In genomic region chr2:99609851-99610381, GRCh38 we compare ENCODE assay signal across 26 cellular contexts.
DNase-seq lines count a peak whose midpoint lies in the region; ATAC-seq, FAIRE-seq and TF ChIP-seq lines count a peak whose summit lies in the region.
"Had no signal": no experiment of that assay in that cellular context is flagged by ENCODE, and none has a peak within 500 bp of the region (broad histone marks: within the 10 kb centered on the region; RNA-seq: fewer than 3 reads in every experiment).

No MANE protein-coding gene starts in this region.

- peaks cover 0 to 13% of the 10 kb centered on the region in 2 experiments; a peak in 3 of 5 replicates for H3K4me1 ChIP-seq in K562 (replicated peaks in 1 of 2; ENCODE audit: control insufficient read depth in 2 of 2, insufficient read depth in 2 of 2, low read length in 2 of 2)
- H3K4me1 ChIP-seq: Peyer's patch had no signal

- H3K27me3 ChIP-seq in K562 (ENCODE audit: control insufficient read depth in 2 of 2, insufficient read depth in 2 of 2, low read length in 2 of 2), result no peaks in the 10 kb centered on the region
- H3K27me3 ChIP-seq: Peyer's patch had no signal

- H3K36me3 Mint-ChIP-seq in memory B cell, result peaks cover 8% of the 10 kb centered on the region
- H3K36me3 Mint-ChIP-seq in stimulated activated naive B cell treated with anti-CD40 and anti-IgM and Interleukin-4, amounts not matched to agents 10 μg/mL and 1 μg/mL and 100 μg/mL, for 72 hours, result peaks cover 12 to 22% of the 10 kb centered on the region in 2 donors
- H3K36me3 Mint-ChIP-seq: CD4-positive, CD25-positive, alpha-beta regulatory T cell had no signal

- in situ Hi-C loops in K562 (cut with MboI), result no loop called here

- CTCF ChIA-PET in K562 (lab: Yijun Ruan, JAX; ENCODE audit: low intra/inter-chr PET ratio), result no interaction called here

- peak; percentile 76 for TF ChIP-seq EP300 in K562 (IDR thresholded peaks at IDR 0.05; ENCODE audit: low read length)

- intact Hi-C loops in K562 (cut with micrococcal nuclease), result no loop called here

- H3K9ac ChIP-seq in K562 (ENCODE audit: insufficient read depth in 1 of 2, low read depth in 2 of 2, low read length in 2 of 2), result peak overlapping the region in 1 of 2 experiments; percentile 30; a peak in 1 of 4 replicates
- H3K9ac ChIP-seq: KMS-11, SK-N-SH had no signal

- no peaks in the 10 kb centered on the region for H3K9me1 ChIP-seq in K562 (ENCODE audit: control insufficient read depth, insufficient read depth, low read length)

- no peak overlapping the region for H3K4me3 Mint-ChIP-seq in memory B cell
- no peak overlapping the region for H3K4me3 Mint-ChIP-seq in stimulated activated naive B cell treated with anti-CD40 and anti-IgM and Interleukin-4, amounts not matched to agents 10 μg/mL and 1 μg/mL and 100 μg/mL, for 72 hours
- H3K4me3 Mint-ChIP-seq: CD4-positive, CD25-positive, alpha-beta regulatory T cell; GM23338 had no signal

- POLR2A ChIA-PET in K562 (lab: Yijun Ruan, JAX), result interaction anchor here (1.5 kb wide), 1 partner anchor 12 kb away, joined by 3 read pairs; no protein-coding TSS in a partner anchor

- H4K20me1 ChIP-seq in K562 (replicated peaks; ENCODE audit: control insufficient read depth, insufficient read depth, low read length), result no peaks in the 10 kb centered on the region

- H2AFZ ChIP-seq in K562 (ENCODE audit: low read depth, low read length), result peak overlapping the region; percentile 73
- H2AFZ ChIP-seq: GM23338 had no signal

- no peaks in the 10 kb centered on the region for H3K27me3 Mint-ChIP-seq in memory B cell
- H3K27me3 Mint-ChIP-seq in stimulated activated naive B cell treated with anti-CD40 and anti-IgM and Interleukin-4, amounts not matched to agents 10 μg/mL and 1 μg/mL and 100 μg/mL, for 72 hours, result no peaks in the 10 kb centered on the region

- under 1% methylated on average over 11 of the region's 11 CpGs for WGBS in K562 (ENCODE audit: insufficient coverage, low coverage, missing lambda C conversion rate)

- no peak for TF ChIP-seq CTCF in K562 (IDR thresholded peaks at IDR 0.05 in 2 of 3, conservative IDR thresholded peaks at IDR 0.05 in 1 of 3; ENCODE audit: insufficient read depth in 2 of 3, low read depth in 1 of 3, low read length in 3 of 3)

- DNase-seq in K562 (ENCODE audit: extremely low read depth in 1 of 4, low spot score in 3 of 4) (peak in 2 of 4 experiments; percentile 27 to 92), memory B cell (ENCODE audit: low spot score in 2 of 2) (no peak), SHP77 treated with DMSO at 0.1 percent for 48 hours (lab: John Stamatoyannopoulos, UW) (no peak), DMS114 treated with DMSO at 0.1 percent for 48 hours (lab: John Stamatoyannopoulos, UW; ENCODE audit: unreplicated experiment) (no peak)
- no peak for DNase-seq in stimulated activated naive B cell treated with anti-CD40 and anti-IgM and Interleukin-4, amounts not matched to agents 10 μg/mL and 1 μg/mL and 100 μg/mL, for 72 hours
- DNase-seq: AML-193; Calu3; CD4-positive, CD25-positive, alpha-beta regulatory T cell; DMS79; GDM1; NCI-H1048; NCI-H1436 treated with DMSO at 0.1 percent for 48 hours; NCI-H2029 treated with DMSO at 0.1 percent for 48 hours; NCI-H2171 treated with DMSO at 0.1 percent for 48 hours; NCI-H510A; NCI-H774; Peyer's patch; SK-N-SH had no signal

- no peaks in the 10 kb centered on the region for H3K9me3 ChIP-seq in K562 (replicated peaks; ENCODE audit: control insufficient read depth, insufficient read depth, low read depth, low read length)
- H3K9me3 ChIP-seq: Peyer's patch, SK-N-SH had no signal

- peak; percentile 11 for FAIRE-seq in G401.6 (lab: Jason Lieb, UNC)
- FAIRE-seq in K562 (lab: Jason Lieb, UNC), result peak; percentile 74
- FAIRE-seq: GM12878 had no signal

- no peak overlapping the region for H3K4me3 ChIP-seq in K562
- H3K4me3 ChIP-seq: GM12878, GM23338, Peyer's patch had no signal

- no TSS peak for BruUV-seq in K562 (replicated peaks; lab: Mats Ljungman, UMichigan)

- peak overlapping the region; percentile 83 for H3K27ac Mint-ChIP-seq in memory B cell
- H3K27ac Mint-ChIP-seq in stimulated activated naive B cell treated with anti-CD40 and anti-IgM and Interleukin-4, amounts not matched to agents 10 μg/mL and 1 μg/mL and 100 μg/mL, for 72 hours, result peak overlapping the region; percentile 33
- H3K27ac Mint-ChIP-seq: GM23338 had no signal

- no peak for TF ChIP-seq POLR2A in K562 (conservative IDR thresholded peaks at IDR 0.05)

- H3K27ac ChIP-seq in K562 (ENCODE audit: extremely low read depth, low read depth, low read length), result peak overlapping the region; percentile 54
- H3K27ac ChIP-seq: KMS-11, Peyer's patch had no signal

- peak overlapping the region; percentile 56 for H3K4me2 ChIP-seq in K562 (ENCODE audit: insufficient read depth, low read length)
- H3K4me2 ChIP-seq: GM23338, KMS-11, SK-N-SH had no signal

- ATAC-seq in K562, result peak; percentile 75
- no peak for ATAC-seq in memory B cell (ENCODE audit: low read depth)
- ATAC-seq in stimulated activated naive B cell treated with anti-CD40 and anti-IgM and Interleukin-4, amounts not matched to agents 10 μg/mL and 1 μg/mL and 100 μg/mL, for 72 hours (replicated peaks), result no peak
- ATAC-seq in HG02852 (IDR thresholded peaks at IDR 0.05; ENCODE audit: unreplicated experiment), result no peak
- no peak for ATAC-seq in GM18868 (IDR thresholded peaks at IDR 0.05; ENCODE audit: unreplicated experiment)
- ATAC-seq: GM12878, GM23338, HCT116, Right ventricle myocardium inferior had no signal

- H3K9me3 Mint-ChIP-seq in memory B cell, result no peaks in the 10 kb centered on the region
- peaks cover 0 to 4% of the 10 kb centered on the region in 2 donors for H3K9me3 Mint-ChIP-seq in stimulated activated naive B cell treated with anti-CD40 and anti-IgM and Interleukin-4, amounts not matched to agents 10 μg/mL and 1 μg/mL and 100 μg/mL, for 72 hours
- H3K9me3 Mint-ChIP-seq: GM23338 had no signal

- H3K4me1 Mint-ChIP-seq in memory B cell, result peaks cover 20% of the 10 kb centered on the region
- H3K4me1 Mint-ChIP-seq in stimulated activated naive B cell treated with anti-CD40 and anti-IgM and Interleukin-4, amounts not matched to agents 10 μg/mL and 1 μg/mL and 100 μg/mL, for 72 hours, result peaks cover 19 to 29% of the 10 kb centered on the region in 2 donors
- H3K4me1 Mint-ChIP-seq: GM23338 had no signal

- TF ChIP-seq RAD21 in K562 (CRISPR knock-in tag; conservative IDR thresholded peaks at IDR 0.05 in 1 of 2, IDR thresholded peaks at IDR 0.05 in 1 of 2), result 0 out of 4 replicates have a peak, but pooled peaks of 1 of the 2 experiments have one; percentile 13

- no peaks in the 10 kb centered on the region for H3K79me2 ChIP-seq in K562 (ENCODE audit: control insufficient read depth, insufficient read depth, low read length)

- no peaks in the 10 kb centered on the region for H3K36me3 ChIP-seq in K562 (ENCODE audit: control insufficient read depth, insufficient read depth, low read length)
- H3K36me3 ChIP-seq: Peyer's patch had no signal

TF ChIP-seq in K562, 482 proteins besides CTCF, POLR2A, EP300 and RAD21 (continues in another document):
- TF ChIP-seq ZNF586 (CRISPR knock-in tag; conservative IDR thresholded peaks at IDR 0.05) (no peak), PML (IDR thresholded peaks at IDR 0.05; ENCODE audit: low read length) (no peak), SMARCC2 (IDR thresholded peaks at IDR 0.05; ENCODE audit: low read depth) (0 out of 2 replicates have a peak, but pooled peaks have one; percentile 29), TEAD4 (IDR thresholded peaks at IDR 0.05; ENCODE audit: low read length) (peak; percentile 72), TEAD4 (CRISPR knock-in tag; IDR thresholded peaks at IDR 0.05; ENCODE audit: borderline replicate concordance) (no peak), MAZ (CRISPR knock-in tag; conservative IDR thresholded peaks at IDR 0.05 in 1 of 2, IDR thresholded peaks at IDR 0.05 in 1 of 2) (peak; percentile 35 to 36; a peak in 2 of 4 replicates), AFF4 (CRISPR knock-in tag; IDR thresholded peaks at IDR 0.05) (0 out of 2 replicates have a peak, but pooled peaks have one; percentile 63), EHMT2 (IDR thresholded peaks at IDR 0.05) (peak; percentile 82; the same call in 1 of the 2 replicates)
- TF ChIP-seq, protein P1, sequence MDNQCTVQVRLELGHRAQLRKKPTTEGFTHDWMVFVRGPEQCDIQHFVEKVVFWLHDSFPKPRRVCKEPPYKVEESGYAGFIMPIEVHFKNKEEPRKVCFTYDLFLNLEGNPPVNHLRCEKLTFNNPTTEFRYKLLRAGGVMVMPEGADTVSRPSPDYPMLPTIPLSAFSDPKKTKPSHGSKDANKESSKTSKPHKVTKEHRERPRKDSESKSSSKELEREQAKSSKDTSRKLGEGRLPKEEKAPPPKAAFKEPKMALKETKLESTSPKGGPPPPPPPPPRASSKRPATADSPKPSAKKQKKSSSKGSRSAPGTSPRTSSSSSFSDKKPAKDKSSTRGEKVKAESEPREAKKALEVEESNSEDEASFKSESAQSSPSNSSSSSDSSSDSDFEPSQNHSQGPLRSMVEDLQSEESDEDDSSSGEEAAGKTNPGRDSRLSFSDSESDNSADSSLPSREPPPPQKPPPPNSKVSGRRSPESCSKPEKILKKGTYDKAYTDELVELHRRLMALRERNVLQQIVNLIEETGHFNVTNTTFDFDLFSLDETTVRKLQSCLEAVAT (IDR thresholded peaks at IDR 0.05), result peak; percentile 35 to 54; a peak in 1 of 4 replicates
